In the genomic region with DNA sequence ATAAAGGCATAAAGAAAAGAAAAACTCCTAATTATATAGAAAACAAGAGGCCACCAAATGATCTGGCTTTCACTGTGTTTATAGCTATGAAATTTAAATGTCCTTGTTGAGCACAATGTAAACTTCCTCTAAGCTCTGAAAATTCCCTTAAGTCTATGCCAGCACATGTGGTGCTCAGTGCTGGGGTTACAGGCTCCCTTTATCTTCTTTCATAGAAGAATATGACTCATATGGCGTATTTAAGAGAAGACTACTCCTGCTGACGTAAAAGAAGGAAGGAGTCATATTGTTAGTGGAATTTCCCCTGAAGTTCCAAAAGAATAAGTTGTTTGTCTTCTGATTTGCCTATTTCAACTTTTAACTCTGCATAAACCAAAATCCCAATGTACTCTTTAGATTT, we compare ENCODE assay signal across 8 cellular contexts. TPM values are rescaled to one million over a fixed set of nuclear protein-coding genes. Genes with fewer than 3 reads are reported as not detected.
DNase-seq lines count a peak whose midpoint lies in the region; ATAC-seq and TF ChIP-seq lines count a peak whose summit lies in the region.

No MANE protein-coding gene starts in this region.

- 17 to 23% methylated on average over 2 of the region's 2 CpGs for WGBS in tibial nerve, 2 donors

- peak overlapping the region in 3 of 4 donors; percentile 25 to 72 (median 71) for H3K27ac ChIP-seq in tibial nerve

- ATAC-seq in HG03159 (IDR thresholded peaks at IDR 0.05; ENCODE audit: unreplicated experiment) (peak; percentile 68), left cardiac atrium (peak; percentile 77 to 93)

- H3K27me3 Mint-ChIP-seq in activated CD4-positive, alpha-beta T cell treated with anti-CD3 and anti-CD28 coated beads, Interleukin-2, amount 10 ng/mL, durations not matched to agents 24 days and 14 days, result no peaks in the 10 kb centered on the region

- no peak for TF ChIP-seq POLR2A in tibial nerve (IDR thresholded peaks at IDR 0.05)

- peaks cover 51% of the 10 kb centered on the region for H3K36me3 Mint-ChIP-seq in activated CD4-positive, alpha-beta T cell treated with anti-CD3 and anti-CD28 coated beads, Interleukin-2, amount 10 ng/mL, durations not matched to agents 24 days and 14 days (ENCODE audit: low read depth)

- no peak for TF ChIP-seq CTCF in tibial nerve (IDR thresholded peaks at IDR 0.05)

- H3K27me3 ChIP-seq in tibial nerve, result no peaks in the 10 kb centered on the region

- intact Hi-C loops in activated CD4-positive, alpha-beta T cell treated with anti-CD3 and anti-CD28 coated beads, Interleukin-2, amount 10 ng/mL, durations not matched to agents 24 days and 14 days (cut with micrococcal nuclease), result loop anchor here (1.0 to 10.0 kb wide), 8 partner anchors 16 to 1324 kb away; partner anchors contain the start of genes CLINT1 and UBLCP1
- intact Hi-C loops in left cardiac atrium (cut with DNase I), result no loop called here

- H3K27ac Mint-ChIP-seq in activated CD4-positive, alpha-beta T cell treated with anti-CD3 and anti-CD28 coated beads, Interleukin-2, amount 10 ng/mL, durations not matched to agents 24 days and 14 days, result peak overlapping the region; percentile 94

- peak overlapping the region; percentile 68 for H3K4me3 Mint-ChIP-seq in activated CD4-positive, alpha-beta T cell treated with anti-CD3 and anti-CD28 coated beads, Interleukin-2, amount 10 ng/mL, durations not matched to agents 24 days and 14 days

- TF ChIP-seq EP300 in tibial nerve (IDR thresholded peaks at IDR 0.05), result peak; percentile 34 to 62

- peaks cover 60% of the 10 kb centered on the region for H3K4me1 Mint-ChIP-seq in activated CD4-positive, alpha-beta T cell treated with anti-CD3 and anti-CD28 coated beads, Interleukin-2, amount 10 ng/mL, durations not matched to agents 24 days and 14 days

- H3K4me1 ChIP-seq in tibial nerve, result peaks cover 0 to 87% (median 35%) of the 10 kb centered on the region in 4 donors

- peak; percentile 29 for DNase-seq in activated naive CD4-positive, alpha-beta T cell treated with Interleukin-2 at 50 U/mL for 16 hours
- no peak for DNase-seq in activated naive CD4-positive, alpha-beta T cell (lab: John Stamatoyannopoulos, UW)
- DNase-seq in activated CD4-positive, alpha-beta T cell treated with anti-CD3 and anti-CD28 coated beads, Interleukin-2, amount 10 ng/mL, durations not matched to agents 24 days and 14 days, result no peak
- DNase-seq in left cardiac atrium, result no peak
- no peak for DNase-seq in tibial nerve (ENCODE audit: low spot score in 2 of 2)
- DNase-seq in HuH-7.5 (ENCODE audit: low spot score), result no peak
- no peak for DNase-seq in stimulated activated naive CD4-positive, alpha-beta T cell treated with Interleukin-2 at 50 U/mL for 16 hours (lab: John Stamatoyannopoulos, UW)

- no peak overlapping the region for H3K4me3 ChIP-seq in tibial nerve

- H3K9me3 ChIP-seq in tibial nerve, result no peaks in the 10 kb centered on the region

- H3K36me3 ChIP-seq in tibial nerve, result no peaks in the 10 kb centered on the region

- no peaks in the 10 kb centered on the region for H3K9me3 Mint-ChIP-seq in activated CD4-positive, alpha-beta T cell treated with anti-CD3 and anti-CD28 coated beads, Interleukin-2, amount 10 ng/mL, durations not matched to agents 24 days and 14 days

RNA-seq across cellular contexts. Expression of gene RNF145, which starts 30.4 kb away (rescaled TPM):
- 141 and 149 TPM in 2 replicates for total RNA-seq in activated CD4-positive, alpha-beta T cell treated with anti-CD3 and anti-CD28 coated beads, Interleukin-2, amount 10 ng/mL, durations not matched to agents 24 days and 14 days
- 10 to 100 TPM; 28.3 to 30.4 TPM for total RNA-seq in left cardiac atrium
- total RNA-seq in tibial nerve, result 10 to 100 TPM; 40.2 to 65.1 (median 50.4) TPM
